Comparison of ENCODE assay signal across 28 cellular contexts in genomic region chr1:173438655-173439054, GRCh38.
"Had no signal": no experiment of that assay in that cellular context is flagged by ENCODE, and none has a peak within 500 bp of the region (broad histone marks: within the 10 kb centered on the region; RNA-seq: fewer than 3 reads in every experiment).

No MANE protein-coding gene starts in this region.

- H3K9me3 ChIP-seq: left ventricle myocardium inferior, pancreas, prostate gland, spleen, suprapubic skin, thoracic aorta, tibial artery, upper lobe of right lung had no signal

- H3K27ac ChIP-seq: left ventricle myocardium inferior, pancreas, prostate gland, skin epidermis, spleen, suprapubic skin, thoracic aorta, tibial artery, upper lobe of right lung had no signal

- H3K27me3 Mint-ChIP-seq: naive thymus-derived CD8-positive, alpha-beta T cell; stimulated activated naive CD8-positive, alpha-beta T cell treated with anti-CD3 and anti-CD28 coated beads, Interleukin-15, Interleukin-2, amounts not matched to agents 100 ng/mL and 50 ng/mL, for 24 hours had no signal

- H3K4me3 ChIP-seq: left ventricle myocardium inferior, lung, pancreas, prostate gland, skin epidermis, spleen, suprapubic skin, thoracic aorta, tibial artery, upper lobe of right lung had no signal

- ATAC-seq: naive thymus-derived CD8-positive, alpha-beta T cell; right cardiac atrium; sciatic nerve; stimulated activated effector memory CD8-positive, alpha-beta T cell treated with anti-CD3 and anti-CD28 coated beads, Interleukin-12 subunit alpha, Interleukin-12 subunit beta, amount 100 ng/mL, for 72 hours; upper lobe of right lung had no signal

- H3K9me3 Mint-ChIP-seq: immature natural killer cell; naive thymus-derived CD8-positive, alpha-beta T cell; nephron; stimulated activated effector memory CD8-positive, alpha-beta T cell treated with anti-CD3 and anti-CD28 coated beads, Interleukin-12 subunit alpha, Interleukin-12 subunit beta, amount 100 ng/mL, for 72 hours; stimulated activated naive CD8-positive, alpha-beta T cell treated with anti-CD3 and anti-CD28 coated beads, Interleukin-15, Interleukin-2, amounts not matched to agents 100 ng/mL and 50 ng/mL, for 24 hours had no signal

- H3K4me1 ChIP-seq: left ventricle myocardium inferior, pancreas, prostate gland, spleen, suprapubic skin, tibial artery had no signal

- H3K4me3 Mint-ChIP-seq: immature natural killer cell; naive thymus-derived CD8-positive, alpha-beta T cell; nephron; neural crest cell; stimulated activated effector memory CD8-positive, alpha-beta T cell treated with anti-CD3 and anti-CD28 coated beads, Interleukin-12 subunit alpha, Interleukin-12 subunit beta, amount 100 ng/mL, for 72 hours; stimulated activated naive CD8-positive, alpha-beta T cell treated with anti-CD3 and anti-CD28 coated beads, Interleukin-15, Interleukin-2, amounts not matched to agents 100 ng/mL and 50 ng/mL, for 24 hours had no signal

- H3K27me3 ChIP-seq: pancreas, spleen, suprapubic skin, tibial artery, upper lobe of right lung had no signal

- H3K27ac Mint-ChIP-seq: nephron; stimulated activated naive CD8-positive, alpha-beta T cell treated with anti-CD3 and anti-CD28 coated beads, Interleukin-15, Interleukin-2, amounts not matched to agents 100 ng/mL and 50 ng/mL, for 24 hours had no signal

- DNase-seq: hypothalamus; immature natural killer cell; kidney; left ventricle myocardium inferior; mesendoderm; midbrain; naive thymus-derived CD8-positive, alpha-beta T cell; nucleus accumbens; pancreas; posterior cingulate gyrus; retina; right cardiac atrium; spleen; stimulated activated CD4-positive, alpha-beta T cell treated with anti-CD3 and anti-CD28 coated beads, Interleukin-4, amount 100 ng/mL, for 24 hours; stimulated activated naive CD4-positive, alpha-beta T cell; tibial artery; trophoblast cell; upper lobe of right lung had no signal

- H3K36me3 ChIP-seq: pancreas, prostate gland, suprapubic skin, thoracic aorta, upper lobe of right lung had no signal

- H3K4me1 Mint-ChIP-seq: neural crest cell had no signal
